Comparison of ENCODE assay signal across 8 cellular contexts in genomic region chr10:87504667-87505365, GRCh38. TPM values are rescaled to one million over a fixed set of nuclear protein-coding genes. Genes with fewer than 3 reads are reported as not detected.
A peak's percentile ranks its signal among the peaks of the same experiment; 100 is the strongest.
DNase-seq lines count a peak whose midpoint lies in the region; ATAC-seq lines count a peak whose summit lies in the region.

A gene with protein sequence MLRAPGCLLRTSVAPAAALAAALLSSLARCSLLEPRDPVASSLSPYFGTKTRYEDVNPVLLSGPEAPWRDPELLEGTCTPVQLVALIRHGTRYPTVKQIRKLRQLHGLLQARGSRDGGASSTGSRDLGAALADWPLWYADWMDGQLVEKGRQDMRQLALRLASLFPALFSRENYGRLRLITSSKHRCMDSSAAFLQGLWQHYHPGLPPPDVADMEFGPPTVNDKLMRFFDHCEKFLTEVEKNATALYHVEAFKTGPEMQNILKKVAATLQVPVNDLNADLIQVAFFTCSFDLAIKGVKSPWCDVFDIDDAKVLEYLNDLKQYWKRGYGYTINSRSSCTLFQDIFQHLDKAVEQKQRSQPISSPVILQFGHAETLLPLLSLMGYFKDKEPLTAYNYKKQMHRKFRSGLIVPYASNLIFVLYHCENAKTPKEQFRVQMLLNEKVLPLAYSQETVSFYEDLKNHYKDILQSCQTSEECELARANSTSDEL (plus strand): TSS chr10:87504893. CDS start chr10:87504916, 23 bp downstream.

- H3K79me1 ChIP-seq in mesenchymal stem cell (replicated peaks; ENCODE audit: low read length, poor library complexity, severe bottlenecking): peaks cover 6% of the 10 kb centered on the region

- POLR2A ChIA-PET in CD8-positive, alpha-beta memory T cell (lab: Charles Lee): interaction anchor here (0.6 kb wide), 1 partner anchor 14 kb away, joined by 3 read pairs; no protein-coding TSS in a partner anchor

- no peaks in the 10 kb centered on the region for H3K27me3 ChIP-seq in CD8-positive, alpha-beta memory T cell (ENCODE audit: insufficient read depth, low read length, poor library complexity, severe bottlenecking)
- H3K27me3 ChIP-seq in endocrine pancreas (ENCODE audit: control insufficient read depth, insufficient read depth, low read length): no peaks in the 10 kb centered on the region
- H3K27me3 ChIP-seq in mesenchymal stem cell (ENCODE audit: control insufficient read depth in 1 of 2, insufficient read depth in 1 of 2, low read length in 2 of 2): no peaks in the 10 kb centered on the region

- peak within 1 kb of the TSS; percentile 93 for H3K9ac ChIP-seq in endocrine pancreas (ENCODE audit: control insufficient read depth, insufficient read depth, low read length)
- H3K9ac ChIP-seq in mesenchymal stem cell (ENCODE audit: low read length): peak within 1 kb of the TSS; percentile 94

- H3K18ac ChIP-seq in mesenchymal stem cell (ENCODE audit: low read depth in 1 of 2, low read length in 2 of 2): peak within 1 kb of the TSS; percentile 73 to 90

- H3K27ac Mint-ChIP-seq in CD8-positive, alpha-beta memory T cell: peak within 1 kb of the TSS; percentile 36 to 92 (median 77)

- WGBS in mesenchymal stem cell: 1% methylated on average over 59 of the region's 71 CpGs

- H2BK120ac ChIP-seq in mesenchymal stem cell (ENCODE audit: low read depth, low read length): no peak within 1 kb of the TSS

- no peak within 1 kb of the TSS for H2BK5ac ChIP-seq in mesenchymal stem cell (ENCODE audit: low read depth, low read length, poor library complexity, severe bottlenecking)

- H3K27ac ChIP-seq in CD8-positive, alpha-beta memory T cell (ENCODE audit: low read depth, low read length): peak within 1 kb of the TSS; percentile 36
- peak within 1 kb of the TSS; percentile 84 for H3K27ac ChIP-seq in mesenchymal stem cell (ENCODE audit: low read length, poor library complexity, severe bottlenecking)

- H3K9me3 ChIP-seq in CD8-positive, alpha-beta memory T cell (ENCODE audit: low read length): no peaks in the 10 kb centered on the region
- no peaks in the 10 kb centered on the region for H3K9me3 ChIP-seq in endocrine pancreas (ENCODE audit: control insufficient read depth, low read length)
- no peaks in the 10 kb centered on the region for H3K9me3 ChIP-seq in mesenchymal stem cell (ENCODE audit: control insufficient read depth, low read length)

- peaks cover 30 to 52% (median 45%) of the 10 kb centered on the region in 3 donors for H3K4me1 Mint-ChIP-seq in CD8-positive, alpha-beta memory T cell

- peaks cover 11% of the 10 kb centered on the region for H3K4me1 ChIP-seq in CD8-positive, alpha-beta memory T cell (ENCODE audit: insufficient read depth, low read length)
- peaks cover 31% of the 10 kb centered on the region for H3K4me1 ChIP-seq in endocrine pancreas (ENCODE audit: control insufficient read depth, insufficient read depth, low read length)
- no peaks in the 10 kb centered on the region for H3K4me1 ChIP-seq in mesenchymal stem cell (ENCODE audit: control insufficient read depth, insufficient read depth, low read depth, low read length)

- DNase-seq in CD8-positive, alpha-beta memory T cell: peak; percentile 49 to 73 (median 50)
- peak; percentile 66 for DNase-seq in NOMO-1 treated with DMSO at 0.1 percent for 48 hours (lab: John Stamatoyannopoulos, UW; ENCODE audit: unreplicated experiment)
- DNase-seq in activated CD8-positive, alpha-beta memory T cell treated with anti-CD3 and anti-CD28 coated beads, Interleukin-2, amount 50 U/mL, for 1 hour (ENCODE audit: extremely low read depth): peak; percentile 39
- DNase-seq in mesenchymal stem cell: peak; percentile 90
- DNase-seq in stimulated activated CD8-positive, alpha-beta memory T cell treated with anti-CD3 and anti-CD28 coated beads, Interleukin-15, amount 100 ng/mL, for 24 hours (ENCODE audit: low read depth): peak; percentile 55

- peak within 1 kb of the TSS; percentile 84 to 96 (median 90) for H3K4me3 Mint-ChIP-seq in CD8-positive, alpha-beta memory T cell

- ATAC-seq in GM19372 (IDR thresholded peaks at IDR 0.05; ENCODE audit: low read depth, unreplicated experiment) (peak; percentile 81), HG03520 (IDR thresholded peaks at IDR 0.05; ENCODE audit: unreplicated experiment) (peak; percentile 68)

- peak within 1 kb of the TSS; percentile 75 to 85 for H3K4ac ChIP-seq in mesenchymal stem cell (ENCODE audit: low read depth in 1 of 2, low read length in 2 of 2)

- H3K14ac ChIP-seq in mesenchymal stem cell (ENCODE audit: low read length in 2 of 2): peak within 1 kb of the TSS in 1 of 2 experiments; percentile 5

- peak within 1 kb of the TSS; percentile 96 for H4K8ac ChIP-seq in mesenchymal stem cell (ENCODE audit: low read length)

- peak within 1 kb of the TSS; percentile 65 for H4K91ac ChIP-seq in mesenchymal stem cell (ENCODE audit: low read length)

- H3K36me3 ChIP-seq in CD8-positive, alpha-beta memory T cell (ENCODE audit: insufficient read depth, low read length): no peaks in the 10 kb centered on the region
- no peaks in the 10 kb centered on the region for H3K36me3 ChIP-seq in endocrine pancreas (ENCODE audit: control insufficient read depth, insufficient read depth, low read length)
- peaks cover 0 to 12% of the 10 kb centered on the region in 2 experiments for H3K36me3 ChIP-seq in mesenchymal stem cell (ENCODE audit: control insufficient read depth in 1 of 2, insufficient read depth in 2 of 2, low read depth in 1 of 2, low read length in 2 of 2)

- H3K23ac ChIP-seq in mesenchymal stem cell (ENCODE audit: low read length in 2 of 2): peak within 1 kb of the TSS in 1 of 2 experiments; percentile 96

- H3K9me3 Mint-ChIP-seq in CD8-positive, alpha-beta memory T cell: no peaks in the 10 kb centered on the region

- peak within 1 kb of the TSS; percentile 88 for H2AFZ ChIP-seq in mesenchymal stem cell (ENCODE audit: low read depth, low read length)

- no peak within 1 kb of the TSS for H2AK5ac ChIP-seq in mesenchymal stem cell (ENCODE audit: low read length, severe bottlenecking)

- H3K36me3 Mint-ChIP-seq in CD8-positive, alpha-beta memory T cell: peaks cover 4 to 25% (median 10%) of the 10 kb centered on the region in 3 donors

- CTCF ChIA-PET in CD8-positive, alpha-beta memory T cell (lab: Charles Lee): interaction anchor here (0.9 kb wide), 1 partner anchor 16 kb away, joined by 3 read pairs; no protein-coding TSS in a partner anchor

- H2BK12ac ChIP-seq in mesenchymal stem cell (ENCODE audit: low read length in 2 of 2): peak within 1 kb of the TSS in 1 of 2 experiments; percentile 61

- peak within 1 kb of the TSS; percentile 77 for H2BK15ac ChIP-seq in mesenchymal stem cell (ENCODE audit: low read depth, poor library complexity, severe bottlenecking)

- peak within 1 kb of the TSS; percentile 96 for H3K4me2 ChIP-seq in mesenchymal stem cell (ENCODE audit: low read length, poor library complexity, severe bottlenecking)

- peaks cover 4 to 5% of the 10 kb centered on the region in 2 donors for H3K27me3 Mint-ChIP-seq in CD8-positive, alpha-beta memory T cell

- peak within 1 kb of the TSS; percentile 72 for H3K4me3 ChIP-seq in CD8-positive, alpha-beta memory T cell (ENCODE audit: low read length)
- H3K4me3 ChIP-seq in endocrine pancreas (ENCODE audit: control insufficient read depth, insufficient read depth, low read length) (peak within 1 kb of the TSS; percentile 87), mesenchymal stem cell (ENCODE audit: insufficient read depth in 1 of 2, low read depth in 1 of 2, low read length in 2 of 2) (peak within 1 kb of the TSS; percentile 86 to 97)

RNA-seq across cellular contexts. Expression of the gene that starts here (rescaled TPM):
- 10 to 100 TPM; 16.2 to 17.0 TPM for total RNA-seq in CD8-positive, alpha-beta memory T cell
- polyA plus RNA-seq in CD8-positive, alpha-beta memory T cell: 8.7 TPM
- 28.8 TPM for polyA plus RNA-seq in mesenchymal stem cell (2013, experiment 1 of 2)
- polyA plus RNA-seq in mesenchymal stem cell (2013, experiment 2 of 2): 34.2 TPM

Comparison
In these comparisons a context has a peak if more than half of its experiments do, and no peak if none do; other contexts are left out.
1. Peak in every context shown above with its lines: DNase-seq, ATAC-seq, H3K4me3 ChIP-seq and H3K27ac ChIP-seq.
2. DNase-seq: peak in every context shown above with its lines; median percentile 90 in mesenchymal stem cell; 66 in NOMO-1 treated with DMSO at 0.1 percent for 48 hours; 55 in stimulated activated CD8-positive, alpha-beta memory T cell treated with anti-CD3 and anti-CD28 coated beads, Interleukin-15, amount 100 ng/mL, for 24 hours; 50 in CD8-positive, alpha-beta memory T cell; 39 in activated CD8-positive, alpha-beta memory T cell treated with anti-CD3 and anti-CD28 coated beads, Interleukin-2, amount 50 U/mL, for 1 hour.